2 cellular contexts compared by ENCODE assay signal in the genomic region with DNA sequence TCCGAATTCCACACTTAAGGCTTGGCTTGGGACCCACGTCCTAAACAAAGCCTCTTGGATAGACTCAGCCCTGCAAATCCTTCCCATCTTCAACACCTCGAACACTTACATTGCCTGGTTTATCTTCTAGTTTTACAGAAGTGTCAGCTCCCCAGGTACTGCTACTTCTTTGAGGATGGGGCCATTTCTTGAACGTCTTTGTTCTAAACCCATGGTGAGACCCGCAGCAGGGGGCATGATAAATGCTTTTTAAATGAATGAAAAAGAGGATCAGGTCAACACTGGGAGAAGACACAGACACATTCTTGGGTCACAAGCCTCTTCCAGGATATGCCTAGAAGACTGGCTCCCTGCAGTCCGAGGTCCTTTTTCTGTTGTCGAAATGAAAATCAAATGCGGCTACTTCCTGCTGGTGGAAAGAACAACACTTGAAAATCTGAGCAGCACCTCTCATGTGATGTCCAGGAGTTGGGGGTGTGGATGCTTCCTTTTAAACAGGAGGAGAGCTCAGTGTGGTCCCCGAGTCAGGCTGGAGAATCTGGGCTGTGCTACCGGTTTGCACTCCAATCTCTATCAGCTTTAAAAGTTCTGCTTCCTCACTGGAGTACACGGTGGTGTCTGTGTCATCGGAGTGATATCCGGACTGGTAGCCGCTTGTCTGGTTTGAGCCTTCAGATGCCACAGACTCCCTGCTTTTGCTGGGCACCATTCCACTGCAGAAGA.
TF ChIP-seq lines count a peak whose summit lies in the region.

No MANE protein-coding gene starts in this region.

TF ChIP-seq in liver, 16 proteins besides CTCF, POLR2A, EP300 and RAD21:
- no peak for TF ChIP-seq HNF4G (IDR thresholded peaks at IDR 0.05)

TF ChIP-seq in HepG2, 621 proteins besides CTCF, POLR2A, EP300 and RAD21:
- TF ChIP-seq EHMT2 (IDR thresholded peaks at IDR 0.05; ENCODE audit: borderline replicate concordance, low read depth, low read length): no peak
- no peak for TF ChIP-seq CHD4 (IDR thresholded peaks at IDR 0.05; ENCODE audit: borderline replicate concordance, low read length)
- no peak for TF ChIP-seq YEATS4 (CRISPR knock-in tag; IDR thresholded peaks at IDR 0.05; ENCODE audit: borderline replicate concordance)
- TF ChIP-seq ZNF256 (CRISPR knock-in tag; conservative IDR thresholded peaks at IDR 0.05): no peak
- TF ChIP-seq ZSCAN21 (CRISPR knock-in tag; IDR thresholded peaks at IDR 0.05; ENCODE audit: borderline replicate concordance): no peak
- TF ChIP-seq ZNF30 (CRISPR knock-in tag; IDR thresholded peaks at IDR 0.05): no peak
